15 cellular contexts compared by ENCODE assay signal in the genomic region with DNA sequence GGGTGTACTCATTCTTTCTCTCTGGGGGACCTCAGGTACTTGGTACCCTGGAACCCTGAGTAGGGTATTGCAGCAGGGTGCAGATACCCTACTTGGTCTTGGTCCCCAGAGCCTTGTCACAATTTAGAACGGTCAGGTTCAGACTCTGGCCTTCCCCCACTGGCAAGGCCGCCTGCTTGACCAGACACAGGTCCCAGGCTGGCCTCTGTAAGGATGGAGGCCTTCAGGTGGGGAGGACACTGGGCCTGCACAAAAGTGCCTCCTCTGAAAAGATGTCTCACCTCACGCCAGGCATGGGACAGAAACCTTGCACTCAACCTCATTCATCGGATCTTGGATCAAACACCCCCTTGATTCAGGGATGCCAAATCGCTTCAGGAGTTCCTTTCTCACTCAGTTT.
DNase-seq lines count a peak whose midpoint lies in the region; ATAC-seq and TF ChIP-seq lines count a peak whose summit lies in the region.
"Had no signal": no experiment of that assay in that cellular context is flagged by ENCODE, and none has a peak within 500 bp of the region (broad histone marks: within the 10 kb centered on the region; RNA-seq: fewer than 3 reads in every experiment).

No MANE protein-coding gene starts in this region.

- WGBS in suprapubic skin: 100% methylated on average over 2 of the region's 5 CpGs

- no peak overlapping the region for H3K4me3 ChIP-seq in suprapubic skin
- H3K4me3 ChIP-seq in H7 (ENCODE audit: insufficient read depth, low read depth, low read length): no peak overlapping the region
- H3K4me3 ChIP-seq: GM12878, right atrium auricular region, tibial nerve had no signal

- H3K4me3 Mint-ChIP-seq in activated CD4-positive, alpha-beta T cell treated with anti-CD3 and anti-CD28 coated beads, Interleukin-2, amount 10 ng/mL, durations not matched to agents 7 days and 5 days: peak overlapping the region; percentile 78
- H3K4me3 Mint-ChIP-seq in activated CD8-positive, alpha-beta T cell treated with anti-CD3 and anti-CD28 coated beads for 36 hours: peak overlapping the region; percentile 81

- no peak for TF ChIP-seq POLR2A in suprapubic skin (IDR thresholded peaks at IDR 0.05)

- peaks cover 14% of the 10 kb centered on the region for H3K36me3 Mint-ChIP-seq in activated CD4-positive, alpha-beta T cell treated with anti-CD3 and anti-CD28 coated beads, Interleukin-2, amount 10 ng/mL, durations not matched to agents 7 days and 5 days (ENCODE audit: low read depth)
- peaks cover 41% of the 10 kb centered on the region for H3K36me3 Mint-ChIP-seq in activated CD8-positive, alpha-beta T cell treated with anti-CD3 and anti-CD28 coated beads for 36 hours (ENCODE audit: low read depth)

- TF ChIP-seq EP300 in suprapubic skin (IDR thresholded peaks at IDR 0.05): no peak

- CTCF ChIA-PET in activated CD4-positive, alpha-beta T cell treated with anti-CD3 and anti-CD28 coated beads, Interleukin-2, amount 10 ng/mL, durations not matched to agents 7 days and 5 days (lab: Charles Lee): interaction anchor here (0.5 to 3.0 kb wide), 7 partner anchors 12 to 683 kb away, joined by 3 to 14 read pairs (median 4); no protein-coding TSS in a partner anchor
- CTCF ChIA-PET in activated CD8-positive, alpha-beta T cell treated with anti-CD3 and anti-CD28 coated beads for 36 hours (lab: Charles Lee): interaction anchor here (0.8 to 3.2 kb wide), 4 partner anchors 16 to 132 kb away, joined by 3 to 18 read pairs (median 10); no protein-coding TSS in a partner anchor

- no peak for TF ChIP-seq CTCF in activated CD8-positive, alpha-beta T cell treated with anti-CD3 and anti-CD28 coated beads for 36 hours (IDR thresholded peaks at IDR 0.05)
- TF ChIP-seq CTCF in suprapubic skin (IDR thresholded peaks at IDR 0.05): no peak

- peaks cover 81% of the 10 kb centered on the region for H3K4me1 ChIP-seq in suprapubic skin

- intact Hi-C loops in activated CD8-positive, alpha-beta T cell treated with anti-CD3 and anti-CD28 coated beads for 36 hours (cut with micrococcal nuclease): loop anchor here (5.0 kb wide), 3 partner anchors 118 to 283 kb away; no protein-coding TSS in a partner anchor

- peak overlapping the region; percentile 90 for H3K27ac Mint-ChIP-seq in activated CD4-positive, alpha-beta T cell treated with anti-CD3 and anti-CD28 coated beads, Interleukin-2, amount 10 ng/mL, durations not matched to agents 7 days and 5 days
- H3K27ac Mint-ChIP-seq in activated CD8-positive, alpha-beta T cell treated with anti-CD3 and anti-CD28 coated beads for 36 hours: peak overlapping the region; percentile 86

- H3K27me3 ChIP-seq in suprapubic skin (peaks cover 10% of the 10 kb centered on the region), H7 (ENCODE audit: control insufficient read depth, insufficient read depth, low read length) (peaks cover 40% of the 10 kb centered on the region)

- H3K27me3 Mint-ChIP-seq in activated CD4-positive, alpha-beta T cell treated with anti-CD3 and anti-CD28 coated beads, Interleukin-2, amount 10 ng/mL, durations not matched to agents 7 days and 5 days: peaks cover 2% of the 10 kb centered on the region
- H3K27me3 Mint-ChIP-seq in activated CD8-positive, alpha-beta T cell treated with anti-CD3 and anti-CD28 coated beads for 36 hours: no peaks in the 10 kb centered on the region

- DNase-seq in activated CD4-positive, alpha-beta T cell treated with anti-CD3 and anti-CD28 coated beads, Interleukin-2, amount 10 ng/mL, durations not matched to agents 7 days and 5 days: no peak
- no peak for DNase-seq in activated CD4-positive, alpha-beta T cell treated with anti-CD3 and anti-CD28 coated beads, Interleukin-2, amount 50 U/mL, for 48 hours
- DNase-seq in activated CD8-positive, alpha-beta T cell treated with anti-CD3 and anti-CD28 coated beads for 36 hours: no peak
- DNase-seq in left lobe of liver (ENCODE audit: low spot score) (peak; percentile 19), suprapubic skin (ENCODE audit: low spot score in 2 of 2) (peak in 1 of 2 donors; percentile 56), OCI-M2 (lab: John Stamatoyannopoulos, UW; ENCODE audit: unreplicated experiment) (no peak), H7 (no peak)
- DNase-seq: cerebellar nuclear complex, foreskin keratinocyte, NCI-H187 treated with DMSO at 0.1 percent for 48 hours, NCI-H510A treated with DMSO at 0.1 percent for 48 hours had no signal

- H3K9me3 Mint-ChIP-seq in activated CD4-positive, alpha-beta T cell treated with anti-CD3 and anti-CD28 coated beads, Interleukin-2, amount 10 ng/mL, durations not matched to agents 7 days and 5 days: no peaks in the 10 kb centered on the region
- no peaks in the 10 kb centered on the region for H3K9me3 Mint-ChIP-seq in activated CD8-positive, alpha-beta T cell treated with anti-CD3 and anti-CD28 coated beads for 36 hours

- ATAC-seq in activated CD8-positive, alpha-beta T cell treated with anti-CD3 and anti-CD28 coated beads for 36 hours: no peak
- ATAC-seq in left lobe of liver (no peak), GM18519 (IDR thresholded peaks at IDR 0.05; ENCODE audit: low FRiP score, unreplicated experiment) (no peak)
- ATAC-seq: foreskin keratinocyte, GM12878 had no signal

- peaks cover 81% of the 10 kb centered on the region for H3K4me1 Mint-ChIP-seq in activated CD4-positive, alpha-beta T cell treated with anti-CD3 and anti-CD28 coated beads, Interleukin-2, amount 10 ng/mL, durations not matched to agents 7 days and 5 days
- H3K4me1 Mint-ChIP-seq in activated CD8-positive, alpha-beta T cell treated with anti-CD3 and anti-CD28 coated beads for 36 hours (ENCODE audit: low read depth): peaks cover 69% of the 10 kb centered on the region

- POLR2A ChIA-PET in activated CD4-positive, alpha-beta T cell treated with anti-CD3 and anti-CD28 coated beads, Interleukin-2, amount 10 ng/mL, durations not matched to agents 7 days and 5 days (lab: Charles Lee): no interaction called here
- POLR2A ChIA-PET in activated CD8-positive, alpha-beta T cell treated with anti-CD3 and anti-CD28 coated beads for 36 hours (lab: Charles Lee): interaction anchor here (1.1 to 7.0 kb wide), 5 partner anchors 11 to 137 kb away, joined by 3 to 96 read pairs (median 29); no protein-coding TSS in a partner anchor

- peak overlapping the region; percentile 62 for H3K27ac ChIP-seq in suprapubic skin
- H3K27ac ChIP-seq: right atrium auricular region had no signal

- H3K9me3 ChIP-seq in suprapubic skin: no peaks in the 10 kb centered on the region
- H3K9me3 ChIP-seq: right atrium auricular region, tibial nerve had no signal

- no peaks in the 10 kb centered on the region for H3K36me3 ChIP-seq in suprapubic skin
- H3K36me3 ChIP-seq in H7 (replicated peaks; ENCODE audit: control insufficient read depth, insufficient read depth, low read length): no peaks in the 10 kb centered on the region
- H3K36me3 ChIP-seq: right atrium auricular region had no signal
